1 cellular context compared by ENCODE assay signal in genomic region chr7:92836489-92837213, GRCh38.
TF ChIP-seq lines count a peak whose summit lies in the region.

Gene CDK6, minus strand, starts transcription at chr7:92836573. Its CDS starts 3,250 bp downstream, at chr7:92833323.

TF ChIP-seq in HepG2, 621 proteins besides CTCF, POLR2A, EP300 and RAD21 (continued from another document and continues in another):
- TF ChIP-seq, protein P1, sequence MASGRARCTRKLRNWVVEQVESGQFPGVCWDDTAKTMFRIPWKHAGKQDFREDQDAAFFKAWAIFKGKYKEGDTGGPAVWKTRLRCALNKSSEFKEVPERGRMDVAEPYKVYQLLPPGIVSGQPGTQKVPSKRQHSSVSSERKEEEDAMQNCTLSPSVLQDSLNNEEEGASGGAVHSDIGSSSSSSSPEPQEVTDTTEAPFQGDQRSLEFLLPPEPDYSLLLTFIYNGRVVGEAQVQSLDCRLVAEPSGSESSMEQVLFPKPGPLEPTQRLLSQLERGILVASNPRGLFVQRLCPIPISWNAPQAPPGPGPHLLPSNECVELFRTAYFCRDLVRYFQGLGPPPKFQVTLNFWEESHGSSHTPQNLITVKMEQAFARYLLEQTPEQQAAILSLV (CRISPR knock-in tag; IDR thresholded peaks at IDR 0.05; ENCODE audit: borderline replicate concordance): no peak
- 0 out of 2 replicates have a peak, but pooled peaks have one; percentile 6 for TF ChIP-seq RARA (CRISPR knock-in tag; IDR thresholded peaks at IDR 0.05)
- no peak for TF ChIP-seq ERF (CRISPR knock-in tag; IDR thresholded peaks at IDR 0.05)
- TF ChIP-seq ZMYM4 (CRISPR knock-in tag; IDR thresholded peaks at IDR 0.05): 0 out of 2 replicates have a peak, but pooled peaks have one; percentile 22
- TF ChIP-seq HDAC1 (CRISPR knock-in tag; IDR thresholded peaks at IDR 0.05): no peak
- no peak for TF ChIP-seq CBX5 (CRISPR knock-in tag; IDR thresholded peaks at IDR 0.05; ENCODE audit: borderline replicate concordance)
- peak; percentile 11; the same call in 1 of the 2 replicates for TF ChIP-seq HHEX (CRISPR knock-in tag; IDR thresholded peaks at IDR 0.05)
- TF ChIP-seq ZNF616 (CRISPR knock-in tag; IDR thresholded peaks at IDR 0.05; ENCODE audit: low read depth): no peak
- TF ChIP-seq NR2F1 (CRISPR knock-in tag; IDR thresholded peaks at IDR 0.05): no peak
- no peak for TF ChIP-seq ZFP82 (CRISPR knock-in tag; IDR thresholded peaks at IDR 0.05; ENCODE audit: borderline replicate concordance)
- no peak for TF ChIP-seq SMYD3 (CRISPR knock-in tag; IDR thresholded peaks at IDR 0.05)
- TF ChIP-seq ZBTB46 (CRISPR knock-in tag; IDR thresholded peaks at IDR 0.05; ENCODE audit: borderline replicate concordance): no peak
- TF ChIP-seq ZNF891 (CRISPR knock-in tag; IDR thresholded peaks at IDR 0.05): no peak
- no peak for TF ChIP-seq TOPORS (CRISPR knock-in tag; IDR thresholded peaks at IDR 0.05)
- 0 out of 2 replicates have a peak, but pooled peaks have one; percentile 43 for TF ChIP-seq CREB1 (IDR thresholded peaks at IDR 0.05)
- TF ChIP-seq CREB1 (CRISPR knock-in tag; IDR thresholded peaks at IDR 0.05): no peak
- no peak for TF ChIP-seq FOXA3 (CRISPR knock-in tag; IDR thresholded peaks at IDR 0.05)
- no peak for TF ChIP-seq ZNF550 (CRISPR knock-in tag; IDR thresholded peaks at IDR 0.05; ENCODE audit: borderline replicate concordance)
- TF ChIP-seq SOX13 (IDR thresholded peaks at IDR 0.05): no peak
- 0 out of 4 replicates have a peak, but pooled peaks of 1 of the 2 experiments have one; percentile 25 for TF ChIP-seq SOX13 (CRISPR knock-in tag; conservative IDR thresholded peaks at IDR 0.05 in 1 of 2, IDR thresholded peaks at IDR 0.05 in 1 of 2)
- TF ChIP-seq ZNF296 (CRISPR knock-in tag; conservative IDR thresholded peaks at IDR 0.05): no peak
- no peak for TF ChIP-seq SNAPC2 (CRISPR knock-in tag; IDR thresholded peaks at IDR 0.05)
- TF ChIP-seq, protein P2, sequence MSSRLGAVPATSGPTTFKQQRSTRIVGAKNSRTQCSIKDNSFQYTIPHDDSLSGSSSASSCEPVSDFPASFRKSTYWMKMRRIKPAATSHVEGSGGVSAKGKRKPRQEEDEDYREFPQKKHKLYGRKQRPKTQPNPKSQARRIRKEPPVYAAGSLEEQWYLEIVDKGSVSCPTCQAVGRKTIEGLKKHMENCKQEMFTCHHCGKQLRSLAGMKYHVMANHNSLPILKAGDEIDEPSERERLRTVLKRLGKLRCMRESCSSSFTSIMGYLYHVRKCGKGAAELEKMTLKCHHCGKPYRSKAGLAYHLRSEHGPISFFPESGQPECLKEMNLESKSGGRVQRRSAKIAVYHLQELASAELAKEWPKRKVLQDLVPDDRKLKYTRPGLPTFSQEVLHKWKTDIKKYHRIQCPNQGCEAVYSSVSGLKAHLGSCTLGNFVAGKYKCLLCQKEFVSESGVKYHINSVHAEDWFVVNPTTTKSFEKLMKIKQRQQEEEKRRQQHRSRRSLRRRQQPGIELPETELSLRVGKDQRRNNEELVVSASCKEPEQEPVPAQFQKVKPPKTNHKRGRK (CRISPR knock-in tag; IDR thresholded peaks at IDR 0.05): no peak
- TF ChIP-seq ZNF207 (IDR thresholded peaks at IDR 0.05; ENCODE audit: borderline replicate concordance): no peak
- no peak for TF ChIP-seq ZFP36 (IDR thresholded peaks at IDR 0.05; ENCODE audit: borderline replicate concordance, low read depth, low read length, partially characterized antibody)
- no peak for TF ChIP-seq RNF219 (CRISPR knock-in tag; IDR thresholded peaks at IDR 0.05)
- no peak for TF ChIP-seq ZNF530 (CRISPR knock-in tag; IDR thresholded peaks at IDR 0.05; ENCODE audit: low read depth)
- TF ChIP-seq MXI1 (IDR thresholded peaks at IDR 0.05; ENCODE audit: borderline replicate concordance, low read depth, low read length): peak; percentile 75; the same call in 1 of the 3 replicates
- TF ChIP-seq ZNF382 (CRISPR knock-in tag; IDR thresholded peaks at IDR 0.05; ENCODE audit: borderline replicate concordance): no peak
- no peak for TF ChIP-seq ZNF577 (CRISPR knock-in tag; IDR thresholded peaks at IDR 0.05; ENCODE audit: borderline replicate concordance, low read depth)
- TF ChIP-seq ZC3H4 (CRISPR knock-in tag; IDR thresholded peaks at IDR 0.05; ENCODE audit: borderline replicate concordance): no peak
- no peak for TF ChIP-seq ZSCAN9 (CRISPR knock-in tag; IDR thresholded peaks at IDR 0.05; ENCODE audit: borderline replicate concordance)
- TF ChIP-seq ZNF674 (CRISPR knock-in tag; IDR thresholded peaks at IDR 0.05; ENCODE audit: low read depth): no peak
- TF ChIP-seq, protein P3, sequence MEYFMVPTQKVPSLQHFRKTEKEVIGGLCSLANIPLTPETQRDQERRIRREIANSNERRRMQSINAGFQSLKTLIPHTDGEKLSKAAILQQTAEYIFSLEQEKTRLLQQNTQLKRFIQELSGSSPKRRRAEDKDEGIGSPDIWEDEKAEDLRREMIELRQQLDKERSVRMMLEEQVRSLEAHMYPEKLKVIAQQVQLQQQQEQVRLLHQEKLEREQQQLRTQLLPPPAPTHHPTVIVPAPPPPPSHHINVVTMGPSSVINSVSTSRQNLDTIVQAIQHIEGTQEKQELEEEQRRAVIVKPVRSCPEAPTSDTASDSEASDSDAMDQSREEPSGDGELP (IDR thresholded peaks at IDR 0.05; ENCODE audit: borderline replicate concordance, low read depth): no peak; the same call in 1 of the 2 replicates
- no peak for TF ChIP-seq ZNF280B (CRISPR knock-in tag; IDR thresholded peaks at IDR 0.05; ENCODE audit: borderline replicate concordance)
- no peak for TF ChIP-seq GPBP1L1 (CRISPR knock-in tag; IDR thresholded peaks at IDR 0.05)
- no peak for TF ChIP-seq CBX1 (IDR thresholded peaks at IDR 0.05; ENCODE audit: low read depth)
- TF ChIP-seq ARNTL (CRISPR knock-in tag; IDR thresholded peaks at IDR 0.05): peak; percentile 61; the same call in 1 of the 2 replicates
- TF ChIP-seq DBP (CRISPR knock-in tag; IDR thresholded peaks at IDR 0.05; ENCODE audit: not compliant biosample characterization): no peak
- TF ChIP-seq TCF12 (IDR thresholded peaks at IDR 0.05): no peak
- TF ChIP-seq TCF12 (CRISPR knock-in tag; IDR thresholded peaks at IDR 0.05): no peak
- no peak for TF ChIP-seq ZNF260 (CRISPR knock-in tag; IDR thresholded peaks at IDR 0.05; ENCODE audit: borderline replicate concordance, low read depth)
- no peak for TF ChIP-seq MLX (CRISPR knock-in tag; IDR thresholded peaks at IDR 0.05)
- no peak for TF ChIP-seq ZNF180 (CRISPR knock-in tag; IDR thresholded peaks at IDR 0.05; ENCODE audit: borderline replicate concordance, low read depth)
- TF ChIP-seq, protein P4, sequence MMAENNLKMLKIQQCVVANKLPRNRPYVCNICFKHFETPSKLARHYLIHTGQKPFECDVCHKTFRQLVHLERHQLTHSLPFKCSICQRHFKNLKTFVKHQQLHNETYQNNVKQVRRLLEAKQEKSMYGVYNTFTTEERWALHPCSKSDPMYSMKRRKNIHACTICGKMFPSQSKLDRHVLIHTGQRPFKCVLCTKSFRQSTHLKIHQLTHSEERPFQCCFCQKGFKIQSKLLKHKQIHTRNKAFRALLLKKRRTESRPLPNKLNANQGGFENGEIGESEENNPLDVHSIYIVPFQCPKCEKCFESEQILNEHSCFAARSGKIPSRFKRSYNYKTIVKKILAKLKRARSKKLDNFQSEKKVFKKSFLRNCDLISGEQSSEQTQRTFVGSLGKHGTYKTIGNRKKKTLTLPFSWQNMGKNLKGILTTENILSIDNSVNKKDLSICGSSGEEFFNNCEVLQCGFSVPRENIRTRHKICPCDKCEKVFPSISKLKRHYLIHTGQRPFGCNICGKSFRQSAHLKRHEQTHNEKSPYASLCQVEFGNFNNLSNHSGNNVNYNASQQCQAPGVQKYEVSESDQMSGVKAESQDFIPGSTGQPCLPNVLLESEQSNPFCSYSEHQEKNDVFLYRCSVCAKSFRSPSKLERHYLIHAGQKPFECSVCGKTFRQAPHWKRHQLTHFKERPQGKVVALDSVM (CRISPR knock-in tag; IDR thresholded peaks at IDR 0.05): no peak
- peak; percentile 69 for TF ChIP-seq ZNF687 (CRISPR knock-in tag; IDR thresholded peaks at IDR 0.05)
